1 cellular context compared by ENCODE assay signal in genomic region chr22:37556750-37557149, GRCh38.
TF ChIP-seq lines count a peak whose summit lies in the region.

No MANE protein-coding gene starts in this region.

TF ChIP-seq in HepG2, 621 proteins besides CTCF, POLR2A, EP300 and RAD21:
- TF ChIP-seq ZNF687 (CRISPR knock-in tag; IDR thresholded peaks at IDR 0.05) (peak; percentile 27; the same call in 1 of the 2 replicates), ZNF414 (CRISPR knock-in tag; IDR thresholded peaks at IDR 0.05) (no peak), ZBTB25 (CRISPR knock-in tag; IDR thresholded peaks at IDR 0.05) (no peak), ZNF501 (CRISPR knock-in tag; IDR thresholded peaks at IDR 0.05) (no peak), ZNF652 (CRISPR knock-in tag; IDR thresholded peaks at IDR 0.05; ENCODE audit: borderline replicate concordance, low read depth) (peak; percentile 92), STAT5B (CRISPR knock-in tag; IDR thresholded peaks at IDR 0.05) (no peak), HDAC6 (IDR thresholded peaks at IDR 0.05; ENCODE audit: low read depth, low read length) (no peak), SIX1 (CRISPR knock-in tag; IDR thresholded peaks at IDR 0.05; ENCODE audit: borderline replicate concordance) (no peak), PCBP2 (optimal IDR thresholded peaks at IDR 0.05; ENCODE audit: low read depth, low read length, poor library complexity, severe bottlenecking) (no peak), GTF3A (CRISPR knock-in tag; conservative IDR thresholded peaks at IDR 0.05) (no peak), ZNF790 (CRISPR knock-in tag; IDR thresholded peaks at IDR 0.05; ENCODE audit: borderline replicate concordance) (0 out of 2 replicates have a peak, but pooled peaks have one; percentile 27), HMG20B (CRISPR knock-in tag; conservative IDR thresholded peaks at IDR 0.05) (no peak), ZFP1 (CRISPR knock-in tag; IDR thresholded peaks at IDR 0.05) (no peak)
